ENCODE assay signal across 2 cellular contexts in the genomic region with DNA sequence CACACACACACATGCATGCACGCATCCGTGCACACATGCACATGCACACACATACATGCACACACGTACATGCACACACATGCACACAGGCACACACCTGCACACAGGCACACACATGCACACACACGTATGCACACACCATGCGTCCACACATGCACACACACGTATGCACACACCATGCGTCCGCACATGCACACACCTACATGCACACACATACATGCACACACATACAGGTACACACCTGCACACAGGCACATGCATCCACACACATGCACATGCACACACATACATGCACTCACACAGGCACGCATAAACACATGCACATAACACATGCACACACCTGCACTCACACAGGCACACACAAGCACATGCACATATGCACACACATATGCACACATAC.
A peak's percentile ranks its signal among the peaks of the same experiment; 100 is the strongest.
TF ChIP-seq lines count a peak whose summit lies in the region.

No MANE protein-coding gene starts in this region.

TF ChIP-seq in HepG2, 621 proteins besides CTCF, POLR2A, EP300 and RAD21:
- TF ChIP-seq, protein P1, sequence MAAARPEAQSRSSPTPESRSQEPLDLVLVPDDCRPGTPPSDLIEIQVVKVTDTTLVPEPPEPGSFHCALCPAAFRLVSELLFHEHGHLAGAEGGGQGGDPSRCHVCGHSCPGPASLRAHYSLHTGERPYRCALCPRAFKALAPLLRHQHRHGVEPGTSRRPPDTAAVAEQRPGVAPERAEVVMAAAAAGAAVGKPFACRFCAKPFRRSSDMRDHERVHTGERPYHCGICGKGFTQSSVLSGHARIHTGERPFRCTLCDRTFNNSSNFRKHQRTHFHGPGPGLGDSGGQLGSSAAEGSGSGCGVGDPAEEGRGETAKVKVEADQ (CRISPR knock-in tag; IDR thresholded peaks at IDR 0.05; ENCODE audit: borderline replicate concordance), result no peak
- TF ChIP-seq, protein P2, sequence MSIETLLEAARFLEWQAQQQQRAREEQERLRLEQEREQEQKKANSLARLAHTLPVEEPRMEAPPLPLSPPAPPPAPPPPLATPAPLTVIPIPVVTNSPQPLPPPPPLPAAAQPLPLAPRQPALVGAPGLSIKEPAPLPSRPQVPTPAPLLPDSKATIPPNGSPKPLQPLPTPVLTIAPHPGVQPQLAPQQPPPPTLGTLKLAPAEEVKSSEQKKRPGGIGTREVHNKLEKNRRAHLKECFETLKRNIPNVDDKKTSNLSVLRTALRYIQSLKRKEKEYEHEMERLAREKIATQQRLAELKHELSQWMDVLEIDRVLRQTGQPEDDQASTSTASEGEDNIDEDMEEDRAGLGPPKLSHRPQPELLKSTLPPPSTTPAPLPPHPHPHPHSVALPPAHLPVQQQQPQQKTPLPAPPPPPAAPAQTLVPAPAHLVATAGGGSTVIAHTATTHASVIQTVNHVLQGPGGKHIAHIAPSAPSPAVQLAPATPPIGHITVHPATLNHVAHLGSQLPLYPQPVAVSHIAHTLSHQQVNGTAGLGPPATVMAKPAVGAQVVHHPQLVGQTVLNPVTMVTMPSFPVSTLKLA (IDR thresholded peaks at IDR 0.05), result peak; percentile 97

TF ChIP-seq in K562, 482 proteins besides CTCF, POLR2A, EP300 and RAD21:
- TF ChIP-seq BHLHE40 (IDR thresholded peaks at IDR 0.05; ENCODE audit: low read length), result no peak
- TF ChIP-seq CREBBP (IDR thresholded peaks at IDR 0.05; ENCODE audit: low read depth, low read length), result no peak
- TF ChIP-seq SP1 (CRISPR knock-in tag; IDR thresholded peaks at IDR 0.05), result no peak
- TF ChIP-seq SRSF9 (IDR thresholded peaks at IDR 0.05; ENCODE audit: borderline replicate concordance, low read depth, low read length), result no peak
- TF ChIP-seq HOXB6 (CRISPR knock-in tag; IDR thresholded peaks at IDR 0.05; ENCODE audit: borderline replicate concordance), result no peak
- TF ChIP-seq, protein P3, sequence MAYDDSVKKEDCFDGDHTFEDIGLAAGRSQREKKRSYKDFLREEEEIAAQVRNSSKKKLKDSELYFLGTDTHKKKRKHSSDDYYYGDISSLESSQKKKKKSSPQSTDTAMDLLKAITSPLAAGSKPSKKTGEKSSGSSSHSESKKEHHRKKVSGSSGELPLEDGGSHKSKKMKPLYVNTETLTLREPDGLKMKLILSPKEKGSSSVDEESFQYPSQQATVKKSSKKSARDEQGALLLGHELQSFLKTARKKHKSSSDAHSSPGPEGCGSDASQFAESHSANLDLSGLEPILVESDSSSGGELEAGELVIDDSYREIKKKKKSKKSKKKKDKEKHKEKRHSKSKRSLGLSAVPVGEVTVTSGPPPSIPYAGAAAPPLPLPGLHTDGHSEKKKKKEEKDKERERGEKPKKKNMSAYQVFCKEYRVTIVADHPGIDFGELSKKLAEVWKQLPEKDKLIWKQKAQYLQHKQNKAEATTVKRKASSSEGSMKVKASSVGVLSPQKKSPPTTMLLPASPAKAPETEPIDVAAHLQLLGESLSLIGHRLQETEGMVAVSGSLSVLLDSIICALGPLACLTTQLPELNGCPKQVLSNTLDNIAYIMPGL (CRISPR knock-in tag; IDR thresholded peaks at IDR 0.05), result no peak
- no peak for TF ChIP-seq CEBPG (CRISPR knock-in tag; IDR thresholded peaks at IDR 0.05)
- no peak for TF ChIP-seq CEBPG (tag; conservative IDR thresholded peaks at IDR 0.05 in 1 of 2, IDR thresholded peaks at IDR 0.05 in 1 of 2)
- no peak for TF ChIP-seq SOX6 (IDR thresholded peaks at IDR 0.05)
- TF ChIP-seq MCM2 (IDR thresholded peaks at IDR 0.05; ENCODE audit: low read depth), result no peak
- TF ChIP-seq NUFIP1 (IDR thresholded peaks at IDR 0.05; ENCODE audit: partially characterized antibody), result no peak
- TF ChIP-seq RFX5 (IDR thresholded peaks at IDR 0.05; ENCODE audit: low read depth, low read length), result no peak
- TF ChIP-seq ILF3 (IDR thresholded peaks at IDR 0.05; ENCODE audit: borderline replicate concordance), result no peak
- peak in 1 of 2 experiments; percentile 93; a peak in 2 of 4 replicates for TF ChIP-seq KDM1A (IDR thresholded peaks at IDR 0.05)
- TF ChIP-seq, protein P4, sequence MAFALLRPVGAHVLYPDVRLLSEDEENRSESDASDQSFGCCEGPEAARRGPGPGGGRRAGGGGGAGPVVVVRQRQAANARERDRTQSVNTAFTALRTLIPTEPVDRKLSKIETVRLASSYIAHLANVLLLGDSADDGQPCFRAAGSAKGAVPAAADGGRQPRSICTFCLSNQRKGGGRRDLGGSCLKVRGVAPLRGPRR (CRISPR knock-in tag; IDR thresholded peaks at IDR 0.05), result no peak
- peak; percentile 64 for TF ChIP-seq PHF20 (IDR thresholded peaks at IDR 0.05; ENCODE audit: partially characterized antibody)
- no peak for TF ChIP-seq KLF6 (CRISPR knock-in tag; IDR thresholded peaks at IDR 0.05; ENCODE audit: borderline replicate concordance)
- TF ChIP-seq, protein P5, sequence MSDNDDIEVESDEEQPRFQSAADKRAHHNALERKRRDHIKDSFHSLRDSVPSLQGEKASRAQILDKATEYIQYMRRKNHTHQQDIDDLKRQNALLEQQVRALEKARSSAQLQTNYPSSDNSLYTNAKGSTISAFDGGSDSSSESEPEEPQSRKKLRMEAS (CRISPR knock-in tag; IDR thresholded peaks at IDR 0.05), result peak; percentile 19; the same call in 1 of the 2 replicates
- TF ChIP-seq LEF1 (IDR thresholded peaks at IDR 0.05), result no peak
- TF ChIP-seq, protein P6, sequence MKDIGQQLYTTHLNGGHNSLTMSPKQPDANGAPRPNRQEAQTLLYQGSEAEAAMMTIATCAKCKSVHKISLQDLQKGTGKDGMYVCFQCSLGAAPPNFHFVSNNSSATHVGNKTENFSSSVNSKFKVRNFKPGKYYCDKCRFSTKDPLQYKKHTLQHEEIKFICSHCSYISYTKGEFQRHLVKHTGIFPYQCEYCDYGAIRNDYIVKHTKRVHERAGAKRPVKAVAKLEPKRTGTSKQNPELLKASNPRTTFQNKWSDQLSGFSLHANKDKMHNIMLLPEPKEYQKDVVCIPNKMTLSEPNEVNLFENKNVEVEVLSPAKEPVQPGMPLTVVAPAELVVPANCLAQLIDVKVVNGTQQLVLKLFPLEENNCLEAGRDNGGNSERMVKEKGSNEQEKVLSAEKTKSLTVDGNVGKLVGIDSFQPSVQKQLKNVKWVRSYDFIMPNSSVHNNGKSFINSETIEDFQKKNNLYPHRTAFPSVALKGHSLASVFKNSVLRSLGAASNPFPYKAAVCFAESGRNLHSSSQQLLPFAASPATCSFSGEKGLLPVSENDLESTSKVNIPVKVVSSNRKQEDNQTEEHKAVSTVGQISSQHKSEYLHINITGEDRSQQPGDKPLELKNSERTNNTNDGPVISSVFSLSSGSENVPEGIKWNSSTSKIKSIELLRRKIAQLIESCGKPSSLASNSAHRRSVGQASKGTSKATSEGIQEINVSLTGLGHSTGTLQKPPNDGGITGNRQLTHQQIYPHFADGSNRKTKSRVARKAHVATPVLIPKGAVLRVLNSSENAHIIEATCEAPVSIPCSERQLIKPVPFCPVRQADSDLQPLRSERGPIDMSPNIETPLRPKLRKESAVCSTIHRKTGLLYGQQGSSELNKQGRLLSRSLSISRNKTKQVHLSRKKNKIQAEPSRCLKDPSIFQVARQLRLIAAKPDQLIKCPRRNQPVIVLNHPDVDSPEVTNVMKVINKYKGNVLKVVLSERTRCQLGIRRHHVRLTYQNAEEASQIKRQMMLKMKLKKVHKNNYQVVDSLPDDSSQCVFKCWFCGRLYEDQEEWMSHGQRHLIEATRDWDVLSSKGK (CRISPR knock-in tag; IDR thresholded peaks at IDR 0.05), result no peak
- no peak for TF ChIP-seq ETV5 (CRISPR knock-in tag; IDR thresholded peaks at IDR 0.05; ENCODE audit: low read depth)
- no peak for TF ChIP-seq ZC3H8 (IDR thresholded peaks at IDR 0.05)
- TF ChIP-seq, protein P7, sequence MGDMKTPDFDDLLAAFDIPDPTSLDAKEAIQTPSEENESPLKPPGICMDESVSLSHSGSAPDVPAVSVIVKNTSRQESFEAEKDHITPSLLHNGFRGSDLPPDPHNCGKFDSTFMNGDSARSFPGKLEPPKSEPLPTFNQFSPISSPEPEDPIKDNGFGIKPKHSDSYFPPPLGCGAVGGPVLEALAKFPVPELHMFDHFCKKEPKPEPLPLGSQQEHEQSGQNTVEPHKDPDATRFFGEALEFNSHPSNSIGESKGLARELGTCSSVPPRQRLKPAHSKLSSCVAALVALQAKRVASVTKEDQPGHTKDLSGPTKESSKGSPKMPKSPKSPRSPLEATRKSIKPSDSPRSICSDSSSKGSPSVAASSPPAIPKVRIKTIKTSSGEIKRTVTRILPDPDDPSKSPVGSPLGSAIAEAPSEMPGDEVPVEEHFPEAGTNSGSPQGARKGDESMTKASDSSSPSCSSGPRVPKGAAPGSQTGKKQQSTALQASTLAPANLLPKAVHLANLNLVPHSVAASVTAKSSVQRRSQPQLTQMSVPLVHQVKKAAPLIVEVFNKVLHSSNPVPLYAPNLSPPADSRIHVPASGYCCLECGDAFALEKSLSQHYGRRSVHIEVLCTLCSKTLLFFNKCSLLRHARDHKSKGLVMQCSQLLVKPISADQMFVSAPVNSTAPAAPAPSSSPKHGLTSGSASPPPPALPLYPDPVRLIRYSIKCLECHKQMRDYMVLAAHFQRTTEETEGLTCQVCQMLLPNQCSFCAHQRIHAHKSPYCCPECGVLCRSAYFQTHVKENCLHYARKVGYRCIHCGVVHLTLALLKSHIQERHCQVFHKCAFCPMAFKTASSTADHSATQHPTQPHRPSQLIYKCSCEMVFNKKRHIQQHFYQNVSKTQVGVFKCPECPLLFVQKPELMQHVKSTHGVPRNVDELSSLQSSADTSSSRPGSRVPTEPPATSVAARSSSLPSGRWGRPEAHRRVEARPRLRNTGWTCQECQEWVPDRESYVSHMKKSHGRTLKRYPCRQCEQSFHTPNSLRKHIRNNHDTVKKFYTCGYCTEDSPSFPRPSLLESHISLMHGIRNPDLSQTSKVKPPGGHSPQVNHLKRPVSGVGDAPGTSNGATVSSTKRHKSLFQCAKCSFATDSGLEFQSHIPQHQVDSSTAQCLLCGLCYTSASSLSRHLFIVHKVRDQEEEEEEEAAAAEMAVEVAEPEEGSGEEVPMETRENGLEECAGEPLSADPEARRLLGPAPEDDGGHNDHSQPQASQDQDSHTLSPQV (IDR thresholded peaks at IDR 0.05), result no peak
- TF ChIP-seq HLTF (IDR thresholded peaks at IDR 0.05), result no peak
- no peak for TF ChIP-seq ZNF354B (CRISPR knock-in tag; IDR thresholded peaks at IDR 0.05)
- TF ChIP-seq RBBP5 (IDR thresholded peaks at IDR 0.05; ENCODE audit: borderline replicate concordance, insufficient read depth, low read length, poor library complexity, severe bottlenecking), result no peak
- no peak for TF ChIP-seq KHSRP (IDR thresholded peaks at IDR 0.05)
- TF ChIP-seq ZNF133 (CRISPR knock-in tag; IDR thresholded peaks at IDR 0.05), result no peak
- TF ChIP-seq, protein P8, sequence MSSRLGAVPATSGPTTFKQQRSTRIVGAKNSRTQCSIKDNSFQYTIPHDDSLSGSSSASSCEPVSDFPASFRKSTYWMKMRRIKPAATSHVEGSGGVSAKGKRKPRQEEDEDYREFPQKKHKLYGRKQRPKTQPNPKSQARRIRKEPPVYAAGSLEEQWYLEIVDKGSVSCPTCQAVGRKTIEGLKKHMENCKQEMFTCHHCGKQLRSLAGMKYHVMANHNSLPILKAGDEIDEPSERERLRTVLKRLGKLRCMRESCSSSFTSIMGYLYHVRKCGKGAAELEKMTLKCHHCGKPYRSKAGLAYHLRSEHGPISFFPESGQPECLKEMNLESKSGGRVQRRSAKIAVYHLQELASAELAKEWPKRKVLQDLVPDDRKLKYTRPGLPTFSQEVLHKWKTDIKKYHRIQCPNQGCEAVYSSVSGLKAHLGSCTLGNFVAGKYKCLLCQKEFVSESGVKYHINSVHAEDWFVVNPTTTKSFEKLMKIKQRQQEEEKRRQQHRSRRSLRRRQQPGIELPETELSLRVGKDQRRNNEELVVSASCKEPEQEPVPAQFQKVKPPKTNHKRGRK (tag; IDR thresholded peaks at IDR 0.05), result no peak
- TF ChIP-seq ARID2 (IDR thresholded peaks at IDR 0.05), result 0 out of 2 replicates have a peak, but pooled peaks have one; percentile 35
- TF ChIP-seq, protein P9, sequence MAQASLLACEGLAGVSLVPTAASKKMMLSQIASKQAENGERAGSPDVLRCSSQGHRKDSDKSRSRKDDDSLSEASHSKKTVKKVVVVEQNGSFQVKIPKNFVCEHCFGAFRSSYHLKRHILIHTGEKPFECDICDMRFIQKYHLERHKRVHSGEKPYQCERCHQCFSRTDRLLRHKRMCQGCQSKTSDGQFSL (CRISPR knock-in tag; IDR thresholded peaks at IDR 0.05), result no peak
- TF ChIP-seq, protein P9 (tag; IDR thresholded peaks at IDR 0.05), result no peak
TF ChIP-seq in K562: peak in this region for 4.
